ENCODE assay signal across 25 cellular contexts in genomic region chr2:95056044-95056443, GRCh38. TPM values are rescaled to one million over a fixed set of nuclear protein-coding genes. Genes with fewer than 3 reads are reported as not detected.
DNase-seq lines count a peak whose midpoint lies in the region; ATAC-seq and TF ChIP-seq lines count a peak whose summit lies in the region.
"Had no signal": no experiment of that assay in that cellular context is flagged by ENCODE, and none has a peak within 500 bp of the region (broad histone marks: within the 10 kb centered on the region; RNA-seq: fewer than 3 reads in every experiment).

No MANE protein-coding gene starts in this region.

- H3K27me3 Mint-ChIP-seq in activated CD4-positive, alpha-beta T cell treated with anti-CD3 and anti-CD28 coated beads for 36 hours = no peaks in the 10 kb centered on the region
- no peaks in the 10 kb centered on the region for H3K27me3 Mint-ChIP-seq in CD4-positive, alpha-beta T cell
- H3K27me3 Mint-ChIP-seq in activated T-helper 1 cell treated with anti-CD3 and anti-CD28 coated beads, Interleukin-12 subunit alpha, Interleukin-12 subunit beta, Interleukin-2, Interleukin-4 antibody, amounts not matched to agents 30 ng/mL and 10 ng/mL and 1 ng/mL, durations not matched to agents 14 hours and 24 hours and 36 hours (ENCODE audit: insufficient read depth) = no peaks in the 10 kb centered on the region

- H3K27ac ChIP-seq in CD4-positive, alpha-beta T cell (ENCODE audit: low read depth, low read length) = no peak overlapping the region
- peak overlapping the region; percentile 97 for H3K27ac ChIP-seq in layer of hippocampus (ENCODE audit: low read depth, low read length)
- H3K27ac ChIP-seq: cardiac muscle cell, epithelial cell of prostate, right atrium auricular region, suprapubic skin had no signal

- POLR2A ChIA-PET in activated CD4-positive, alpha-beta T cell treated with anti-CD3 and anti-CD28 coated beads for 36 hours (lab: Charles Lee) = interaction anchor here (0.7 kb wide), 1 partner anchor 23 kb away, joined by 3 read pairs; no protein-coding TSS in a partner anchor
- POLR2A ChIA-PET in CD4-positive, alpha-beta T cell (lab: Charles Lee) = interaction anchor here (1.0 to 17.1 kb wide), 6 partner anchors 14 to 34 kb away, joined by 3 to 295 read pairs (median 21); partner anchors contain the start of gene MAL

- CTCF ChIA-PET in activated CD4-positive, alpha-beta T cell treated with anti-CD3 and anti-CD28 coated beads for 36 hours (lab: Charles Lee) = interaction anchor here (0.6 to 7.2 kb wide), 4 partner anchors 21 to 101 kb away, joined by 3 to 89 read pairs (median 34); partner anchors contain the start of gene MAL
- CTCF ChIA-PET in CD4-positive, alpha-beta T cell (lab: Charles Lee) = interaction anchor here (1.4 to 4.4 kb wide), 2 partner anchors 20 to 33 kb away, joined by 6 to 25 read pairs; no protein-coding TSS in a partner anchor

- H3K4me3 Mint-ChIP-seq in activated CD4-positive, alpha-beta T cell treated with anti-CD3 and anti-CD28 coated beads for 36 hours = no peak overlapping the region
- no peak overlapping the region for H3K4me3 Mint-ChIP-seq in CD4-positive, alpha-beta T cell
- peak overlapping the region; percentile 31 for H3K4me3 Mint-ChIP-seq in activated T-helper 1 cell treated with anti-CD3 and anti-CD28 coated beads, Interleukin-12 subunit alpha, Interleukin-12 subunit beta, Interleukin-2, Interleukin-4 antibody, amounts not matched to agents 30 ng/mL and 10 ng/mL and 1 ng/mL, durations not matched to agents 14 hours and 24 hours and 36 hours
- H3K4me3 Mint-ChIP-seq: activated T-cell treated with anti-CD3 and anti-CD28 coated beads, Interleukin-2, amount 50 U/mL, for 4 hours; immature natural killer cell had no signal

- peaks cover 50% of the 10 kb centered on the region for H3K4me1 Mint-ChIP-seq in activated CD4-positive, alpha-beta T cell treated with anti-CD3 and anti-CD28 coated beads for 36 hours
- H3K4me1 Mint-ChIP-seq in CD4-positive, alpha-beta T cell (ENCODE audit: low read depth) = peaks cover 72% of the 10 kb centered on the region
- H3K4me1 Mint-ChIP-seq in activated T-helper 1 cell treated with anti-CD3 and anti-CD28 coated beads, Interleukin-12 subunit alpha, Interleukin-12 subunit beta, Interleukin-2, Interleukin-4 antibody, amounts not matched to agents 30 ng/mL and 10 ng/mL and 1 ng/mL, durations not matched to agents 14 hours and 24 hours and 36 hours (ENCODE audit: low read depth) = peaks cover 68% of the 10 kb centered on the region
- H3K4me1 Mint-ChIP-seq: immature natural killer cell had no signal

- no peaks in the 10 kb centered on the region for H3K9me3 Mint-ChIP-seq in activated CD4-positive, alpha-beta T cell treated with anti-CD3 and anti-CD28 coated beads for 36 hours (ENCODE audit: low read depth)
- H3K9me3 Mint-ChIP-seq in CD4-positive, alpha-beta T cell = no peaks in the 10 kb centered on the region
- H3K9me3 Mint-ChIP-seq in activated T-helper 1 cell treated with anti-CD3 and anti-CD28 coated beads, Interleukin-12 subunit alpha, Interleukin-12 subunit beta, Interleukin-2, Interleukin-4 antibody, amounts not matched to agents 30 ng/mL and 10 ng/mL and 1 ng/mL, durations not matched to agents 14 hours and 24 hours and 36 hours = no peaks in the 10 kb centered on the region
- H3K9me3 Mint-ChIP-seq: activated T-cell treated with anti-CD3 and anti-CD28 coated beads, Interleukin-2, amount 50 U/mL, for 4 hours; HFFc6; immature natural killer cell had no signal

- TF ChIP-seq CTCF in CD4-positive, alpha-beta T cell (IDR thresholded peaks at IDR 0.05) = no peak

- intact Hi-C loops in activated CD4-positive, alpha-beta T cell treated with anti-CD3 and anti-CD28 coated beads for 36 hours (cut with DNase I, micrococcal nuclease) = no loop called here
- intact Hi-C loops in CD4-positive, alpha-beta T cell (cut with DNase I, micrococcal nuclease) = loop anchor here in 1 of 2 experiments (5.0 kb wide), 1 partner anchor 34 kb away; no protein-coding TSS in a partner anchor
- intact Hi-C loops in activated T-helper 1 cell treated with anti-CD3 and anti-CD28 coated beads, Interleukin-12 subunit alpha, Interleukin-12 subunit beta, Interleukin-2, Interleukin-4 antibody, amounts not matched to agents 30 ng/mL and 10 ng/mL and 1 ng/mL, durations not matched to agents 14 hours and 24 hours and 36 hours (cut with micrococcal nuclease) = no loop called here

- ATAC-seq in activated CD4-positive, alpha-beta T cell treated with anti-CD3 and anti-CD28 coated beads for 36 hours = peak; percentile 12
- ATAC-seq in CD4-positive, alpha-beta T cell (ENCODE audit: poor library complexity) = no peak
- ATAC-seq in HG03175 (IDR thresholded peaks at IDR 0.05; ENCODE audit: unreplicated experiment) (no peak), GM21528 (IDR thresholded peaks at IDR 0.05; ENCODE audit: low FRiP score, unreplicated experiment) (no peak), GM18511 (IDR thresholded peaks at IDR 0.05; ENCODE audit: unreplicated experiment) (no peak)
- ATAC-seq: activated T-cell treated with anti-CD3 and anti-CD28 coated beads, Interleukin-2, amount 50 U/mL, for 4 hours; Right ventricle myocardium inferior had no signal

- H3K27ac Mint-ChIP-seq in activated CD4-positive, alpha-beta T cell treated with anti-CD3 and anti-CD28 coated beads for 36 hours = peak overlapping the region; percentile 31
- peak overlapping the region; percentile 83 for H3K27ac Mint-ChIP-seq in CD4-positive, alpha-beta T cell
- H3K27ac Mint-ChIP-seq in activated T-helper 1 cell treated with anti-CD3 and anti-CD28 coated beads, Interleukin-12 subunit alpha, Interleukin-12 subunit beta, Interleukin-2, Interleukin-4 antibody, amounts not matched to agents 30 ng/mL and 10 ng/mL and 1 ng/mL, durations not matched to agents 14 hours and 24 hours and 36 hours = peak overlapping the region; percentile 79
- H3K27ac Mint-ChIP-seq: immature natural killer cell had no signal

- peak; percentile 5 for DNase-seq in activated CD4-positive, alpha-beta T cell treated with anti-CD3 and anti-CD28 coated beads for 36 hours
- no peak for DNase-seq in activated CD4-positive, alpha-beta T cell treated with anti-CD3 and anti-CD28 coated beads for 4 hours
- DNase-seq in CD4-positive, alpha-beta T cell = no peak
- no peak for DNase-seq in activated T-helper 1 cell treated with anti-CD3 and anti-CD28 coated beads, Interleukin-12 subunit alpha, Interleukin-12 subunit beta, Interleukin-2, Interleukin-4 antibody, amounts not matched to agents 30 ng/mL and 10 ng/mL and 1 ng/mL, durations not matched to agents 14 hours and 24 hours and 36 hours (ENCODE audit: low spot score)
- DNase-seq: activated T-cell treated with anti-CD3 and anti-CD28 coated beads, Interleukin-2, amount 50 U/mL, for 4 hours; amniotic stem cell; immature natural killer cell; NCI-H1105; NCI-H2171; NCI-H69 had no signal

- no peaks in the 10 kb centered on the region for H3K9me3 ChIP-seq in CD4-positive, alpha-beta T cell (ENCODE audit: control insufficient read depth, low read length)
- H3K9me3 ChIP-seq: right atrium auricular region, suprapubic skin had no signal

- H3K27me3 ChIP-seq in CD4-positive, alpha-beta T cell (ENCODE audit: control insufficient read depth, insufficient read depth, low read length) = no peaks in the 10 kb centered on the region
- H3K27me3 ChIP-seq in layer of hippocampus (ENCODE audit: control insufficient read depth, insufficient read depth, low read length) = no peaks in the 10 kb centered on the region
- H3K27me3 ChIP-seq: right atrium auricular region had no signal

- H3K36me3 Mint-ChIP-seq in activated CD4-positive, alpha-beta T cell treated with anti-CD3 and anti-CD28 coated beads for 36 hours (ENCODE audit: low read depth) = peaks cover 12% of the 10 kb centered on the region
- H3K36me3 Mint-ChIP-seq in CD4-positive, alpha-beta T cell (ENCODE audit: low read depth) = peaks cover 26% of the 10 kb centered on the region
- peaks cover 41% of the 10 kb centered on the region for H3K36me3 Mint-ChIP-seq in activated T-helper 1 cell treated with anti-CD3 and anti-CD28 coated beads, Interleukin-12 subunit alpha, Interleukin-12 subunit beta, Interleukin-2, Interleukin-4 antibody, amounts not matched to agents 30 ng/mL and 10 ng/mL and 1 ng/mL, durations not matched to agents 14 hours and 24 hours and 36 hours (ENCODE audit: low read depth)
- H3K36me3 Mint-ChIP-seq: immature natural killer cell had no signal

RNA-seq across cellular contexts. Expression of gene MAL, which starts 30.5 kb away (rescaled TPM):
- total RNA-seq in activated CD4-positive, alpha-beta T cell treated with anti-CD3 and anti-CD28 coated beads for 36 hours = 10 to 100 TPM; 35.4 to 43.3 TPM
- 100 to 1,000 TPM; 101 to 102 TPM for total RNA-seq in CD4-positive, alpha-beta T cell
- 264 and 272 TPM in 2 replicates for total RNA-seq in activated T-helper 1 cell treated with anti-CD3 and anti-CD28 coated beads, Interleukin-12 subunit alpha, Interleukin-12 subunit beta, Interleukin-2, Interleukin-4 antibody, amounts not matched to agents 30 ng/mL and 10 ng/mL and 1 ng/mL, durations not matched to agents 14 hours and 24 hours and 36 hours
- total RNA-seq: A172, cardiac muscle cell, dermis microvascular lymphatic vessel endothelial cell, fibroblast of villous mesenchyme, G401, HFFc6, osteoblast had no signal

Comparison
In these comparisons a context has a peak if more than half of its experiments do, and no peak if none do; other contexts are left out.
1. H3K27ac Mint-ChIP-seq: peak in every context shown above with its lines; median percentile 83 in CD4-positive, alpha-beta T cell; 79 in activated T-helper 1 cell treated with anti-CD3 and anti-CD28 coated beads, Interleukin-12 subunit alpha, Interleukin-12 subunit beta, Interleukin-2, Interleukin-4 antibody, amounts not matched to agents 30 ng/mL and 10 ng/mL and 1 ng/mL, durations not matched to agents 14 hours and 24 hours and 36 hours; 31 in activated CD4-positive, alpha-beta T cell treated with anti-CD3 and anti-CD28 coated beads for 36 hours.